3 cellular contexts compared by ENCODE assay signal in the genomic region with DNA sequence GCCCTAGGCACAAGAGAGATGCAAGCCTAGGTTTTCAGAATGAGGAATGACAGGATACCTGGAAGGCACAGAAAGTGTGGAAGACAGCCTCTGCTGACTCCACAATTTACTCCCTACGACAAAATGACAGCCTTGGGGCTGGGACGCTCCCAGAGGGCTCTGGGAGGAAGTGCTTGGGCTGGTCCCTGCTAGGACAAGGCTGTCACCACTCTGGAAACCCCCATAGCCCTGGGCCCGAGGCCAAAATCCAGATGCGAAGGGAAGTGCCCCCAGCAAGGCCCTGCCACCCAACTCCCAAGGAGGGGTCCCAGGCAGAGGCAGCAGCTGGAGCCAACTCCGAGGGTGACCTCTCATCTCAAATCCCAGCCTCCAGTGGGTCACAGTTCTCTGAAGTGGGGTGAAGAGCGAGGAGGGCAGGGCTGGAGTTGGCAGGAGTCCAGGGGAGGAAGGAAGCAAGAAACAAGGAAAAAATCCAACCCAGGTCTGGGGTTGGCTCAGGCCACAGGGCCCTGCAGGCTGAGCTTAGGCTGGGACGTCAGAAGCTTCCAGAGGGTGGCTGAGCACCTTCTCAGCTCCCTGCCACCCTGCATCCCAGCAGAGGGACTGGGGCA.
TF ChIP-seq lines count a peak whose summit lies in the region.

No MANE protein-coding gene starts in this region.

TF ChIP-seq in HCT116, 20 proteins besides CTCF, POLR2A, EP300 and RAD21:
- no peak for TF ChIP-seq ZFX (IDR thresholded peaks at IDR 0.05)
- no peak for TF ChIP-seq CEBPB (IDR thresholded peaks at IDR 0.05; ENCODE audit: low read depth)
- no peak for TF ChIP-seq JUND (IDR thresholded peaks at IDR 0.05)
- no peak for TF ChIP-seq FOSL1 (IDR thresholded peaks at IDR 0.05; ENCODE audit: low read depth)
- TF ChIP-seq, protein P1, sequence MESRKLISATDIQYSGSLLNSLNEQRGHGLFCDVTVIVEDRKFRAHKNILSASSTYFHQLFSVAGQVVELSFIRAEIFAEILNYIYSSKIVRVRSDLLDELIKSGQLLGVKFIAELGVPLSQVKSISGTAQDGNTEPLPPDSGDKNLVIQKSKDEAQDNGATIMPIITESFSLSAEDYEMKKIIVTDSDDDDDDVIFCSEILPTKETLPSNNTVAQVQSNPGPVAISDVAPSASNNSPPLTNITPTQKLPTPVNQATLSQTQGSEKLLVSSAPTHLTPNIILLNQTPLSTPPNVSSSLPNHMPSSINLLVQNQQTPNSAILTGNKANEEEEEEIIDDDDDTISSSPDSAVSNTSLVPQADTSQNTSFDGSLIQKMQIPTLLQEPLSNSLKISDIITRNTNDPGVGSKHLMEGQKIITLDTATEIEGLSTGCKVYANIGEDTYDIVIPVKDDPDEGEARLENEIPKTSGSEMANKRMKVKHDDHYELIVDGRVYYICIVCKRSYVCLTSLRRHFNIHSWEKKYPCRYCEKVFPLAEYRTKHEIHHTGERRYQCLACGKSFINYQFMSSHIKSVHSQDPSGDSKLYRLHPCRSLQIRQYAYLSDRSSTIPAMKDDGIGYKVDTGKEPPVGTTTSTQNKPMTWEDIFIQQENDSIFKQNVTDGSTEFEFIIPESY (IDR thresholded peaks at IDR 0.05; ENCODE audit: extremely low read depth, insufficient replicate concordance, low read length), result no peak
- no peak for TF ChIP-seq ZNF274 (IDR thresholded peaks at IDR 0.05; ENCODE audit: low read depth, low read length)
- TF ChIP-seq, protein P2, sequence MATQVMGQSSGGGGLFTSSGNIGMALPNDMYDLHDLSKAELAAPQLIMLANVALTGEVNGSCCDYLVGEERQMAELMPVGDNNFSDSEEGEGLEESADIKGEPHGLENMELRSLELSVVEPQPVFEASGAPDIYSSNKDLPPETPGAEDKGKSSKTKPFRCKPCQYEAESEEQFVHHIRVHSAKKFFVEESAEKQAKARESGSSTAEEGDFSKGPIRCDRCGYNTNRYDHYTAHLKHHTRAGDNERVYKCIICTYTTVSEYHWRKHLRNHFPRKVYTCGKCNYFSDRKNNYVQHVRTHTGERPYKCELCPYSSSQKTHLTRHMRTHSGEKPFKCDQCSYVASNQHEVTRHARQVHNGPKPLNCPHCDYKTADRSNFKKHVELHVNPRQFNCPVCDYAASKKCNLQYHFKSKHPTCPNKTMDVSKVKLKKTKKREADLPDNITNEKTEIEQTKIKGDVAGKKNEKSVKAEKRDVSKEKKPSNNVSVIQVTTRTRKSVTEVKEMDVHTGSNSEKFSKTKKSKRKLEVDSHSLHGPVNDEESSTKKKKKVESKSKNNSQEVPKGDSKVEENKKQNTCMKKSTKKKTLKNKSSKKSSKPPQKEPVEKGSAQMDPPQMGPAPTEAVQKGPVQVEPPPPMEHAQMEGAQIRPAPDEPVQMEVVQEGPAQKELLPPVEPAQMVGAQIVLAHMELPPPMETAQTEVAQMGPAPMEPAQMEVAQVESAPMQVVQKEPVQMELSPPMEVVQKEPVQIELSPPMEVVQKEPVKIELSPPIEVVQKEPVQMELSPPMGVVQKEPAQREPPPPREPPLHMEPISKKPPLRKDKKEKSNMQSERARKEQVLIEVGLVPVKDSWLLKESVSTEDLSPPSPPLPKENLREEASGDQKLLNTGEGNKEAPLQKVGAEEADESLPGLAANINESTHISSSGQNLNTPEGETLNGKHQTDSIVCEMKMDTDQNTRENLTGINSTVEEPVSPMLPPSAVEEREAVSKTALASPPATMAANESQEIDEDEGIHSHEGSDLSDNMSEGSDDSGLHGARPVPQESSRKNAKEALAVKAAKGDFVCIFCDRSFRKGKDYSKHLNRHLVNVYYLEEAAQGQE (IDR thresholded peaks at IDR 0.05; ENCODE audit: low read depth), result no peak
- TF ChIP-seq, protein P3, sequence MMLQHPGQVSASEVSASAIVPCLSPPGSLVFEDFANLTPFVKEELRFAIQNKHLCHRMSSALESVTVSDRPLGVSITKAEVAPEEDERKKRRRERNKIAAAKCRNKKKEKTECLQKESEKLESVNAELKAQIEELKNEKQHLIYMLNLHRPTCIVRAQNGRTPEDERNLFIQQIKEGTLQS (IDR thresholded peaks at IDR 0.05), result no peak
- no peak for TF ChIP-seq EZH2phosphoT487 (IDR thresholded peaks at IDR 0.05; ENCODE audit: borderline replicate concordance)
- no peak for TF ChIP-seq EGR1 (IDR thresholded peaks at IDR 0.05; ENCODE audit: low read depth)
- TF ChIP-seq POLR2AphosphoS5 (IDR thresholded peaks at IDR 0.05; ENCODE audit: low read depth, low read length), result no peak
- no peak for TF ChIP-seq SRF (IDR thresholded peaks at IDR 0.05; ENCODE audit: low read depth)
- TF ChIP-seq EZH2 (IDR thresholded peaks at IDR 0.05), result no peak
- no peak for TF ChIP-seq CBX3 (IDR thresholded peaks at IDR 0.05; ENCODE audit: low read depth)

TF ChIP-seq in GM12878, 131 proteins besides CTCF, POLR2A, EP300 and RAD21:
- TF ChIP-seq CBX5 (IDR thresholded peaks at IDR 0.05; ENCODE audit: low read depth), result no peak
- TF ChIP-seq, protein P4, sequence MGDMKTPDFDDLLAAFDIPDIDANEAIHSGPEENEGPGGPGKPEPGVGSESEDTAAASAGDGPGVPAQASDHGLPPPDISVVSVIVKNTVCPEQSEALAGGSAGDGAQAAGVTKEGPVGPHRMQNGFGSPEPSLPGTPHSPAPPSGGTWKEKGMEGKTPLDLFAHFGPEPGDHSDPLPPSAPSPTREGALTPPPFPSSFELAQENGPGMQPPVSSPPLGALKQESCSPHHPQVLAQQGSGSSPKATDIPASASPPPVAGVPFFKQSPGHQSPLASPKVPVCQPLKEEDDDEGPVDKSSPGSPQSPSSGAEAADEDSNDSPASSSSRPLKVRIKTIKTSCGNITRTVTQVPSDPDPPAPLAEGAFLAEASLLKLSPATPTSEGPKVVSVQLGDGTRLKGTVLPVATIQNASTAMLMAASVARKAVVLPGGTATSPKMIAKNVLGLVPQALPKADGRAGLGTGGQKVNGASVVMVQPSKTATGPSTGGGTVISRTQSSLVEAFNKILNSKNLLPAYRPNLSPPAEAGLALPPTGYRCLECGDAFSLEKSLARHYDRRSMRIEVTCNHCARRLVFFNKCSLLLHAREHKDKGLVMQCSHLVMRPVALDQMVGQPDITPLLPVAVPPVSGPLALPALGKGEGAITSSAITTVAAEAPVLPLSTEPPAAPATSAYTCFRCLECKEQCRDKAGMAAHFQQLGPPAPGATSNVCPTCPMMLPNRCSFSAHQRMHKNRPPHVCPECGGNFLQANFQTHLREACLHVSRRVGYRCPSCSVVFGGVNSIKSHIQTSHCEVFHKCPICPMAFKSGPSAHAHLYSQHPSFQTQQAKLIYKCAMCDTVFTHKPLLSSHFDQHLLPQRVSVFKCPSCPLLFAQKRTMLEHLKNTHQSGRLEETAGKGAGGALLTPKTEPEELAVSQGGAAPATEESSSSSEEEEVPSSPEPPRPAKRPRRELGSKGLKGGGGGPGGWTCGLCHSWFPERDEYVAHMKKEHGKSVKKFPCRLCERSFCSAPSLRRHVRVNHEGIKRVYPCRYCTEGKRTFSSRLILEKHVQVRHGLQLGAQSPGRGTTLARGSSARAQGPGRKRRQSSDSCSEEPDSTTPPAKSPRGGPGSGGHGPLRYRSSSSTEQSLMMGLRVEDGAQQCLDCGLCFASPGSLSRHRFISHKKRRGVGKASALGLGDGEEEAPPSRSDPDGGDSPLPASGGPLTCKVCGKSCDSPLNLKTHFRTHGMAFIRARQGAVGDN (IDR thresholded peaks at IDR 0.05), result peak; percentile 30; the same call in 1 of the 2 replicates
- TF ChIP-seq IKZF1 (conservative IDR thresholded peaks at IDR 0.05), result peak; percentile 4; the same call in 1 of the 2 replicates
- peak; percentile 65; the same call in 1 of the 2 replicates for TF ChIP-seq SPI1 (IDR thresholded peaks at IDR 0.05; ENCODE audit: borderline replicate concordance, insufficient read depth, low read depth, low read length)
TF ChIP-seq in GM12878: peak in this region for 3.

TF ChIP-seq in liver, 16 proteins besides CTCF, POLR2A, EP300 and RAD21:
- TF ChIP-seq RXRA (IDR thresholded peaks at IDR 0.05) (no peak), EGR1 (IDR thresholded peaks at IDR 0.05; ENCODE audit: low read depth in 2 of 2) (no peak), SP1 (IDR thresholded peaks at IDR 0.05) (no peak), FOXA2 (IDR thresholded peaks at IDR 0.05) (no peak), YY1 (IDR thresholded peaks at IDR 0.05) (no peak), NR2F2 (IDR thresholded peaks at IDR 0.05) (peak; percentile 47)
- TF ChIP-seq, protein P3 (IDR thresholded peaks at IDR 0.05), result no peak
